1 cellular context compared by ENCODE assay signal in the genomic region with DNA sequence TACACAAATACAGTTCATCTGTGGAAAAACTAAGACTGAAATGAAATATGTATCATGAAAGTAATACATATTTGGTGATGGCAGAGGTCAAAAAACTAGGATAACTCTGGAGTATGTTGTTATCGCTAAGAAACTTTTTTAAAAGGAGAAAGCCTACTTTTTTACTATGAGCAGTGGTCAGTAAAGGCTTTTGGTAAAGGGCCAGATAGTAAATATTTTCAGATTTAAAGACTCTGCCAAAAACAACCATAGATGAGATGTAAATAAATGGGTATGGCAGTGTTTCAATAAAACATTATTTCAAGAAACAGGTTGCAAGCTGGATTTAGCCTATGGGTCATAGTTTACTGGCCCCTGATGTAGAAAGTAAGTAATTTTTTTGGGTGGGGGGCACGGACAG.
TF ChIP-seq lines count a peak whose summit lies in the region.

No MANE protein-coding gene starts in this region.

TF ChIP-seq in SK-N-SH treated with all-trans-retinoic acid at 6 μM for 48 hours, 23 proteins besides CTCF, POLR2A, EP300 and RAD21 (continued from another document):
- TF ChIP-seq CSRNP3 (CRISPR knock-in tag; IDR thresholded peaks at IDR 0.05): no peak
- no peak for TF ChIP-seq TOX (CRISPR knock-in tag; IDR thresholded peaks at IDR 0.05; ENCODE audit: borderline replicate concordance)
- TF ChIP-seq PPARA (CRISPR knock-in tag; IDR thresholded peaks at IDR 0.05; ENCODE audit: borderline replicate concordance): no peak
- no peak for TF ChIP-seq SNAI2 (CRISPR knock-in tag; IDR thresholded peaks at IDR 0.05)
- TF ChIP-seq POU6F1 (CRISPR knock-in tag; IDR thresholded peaks at IDR 0.05; ENCODE audit: borderline replicate concordance, low read depth): no peak
- no peak for TF ChIP-seq BACH2 (CRISPR knock-in tag; IDR thresholded peaks at IDR 0.05; ENCODE audit: borderline replicate concordance)
- TF ChIP-seq OSR1 (CRISPR knock-in tag; IDR thresholded peaks at IDR 0.05): no peak
- TF ChIP-seq, protein P1, sequence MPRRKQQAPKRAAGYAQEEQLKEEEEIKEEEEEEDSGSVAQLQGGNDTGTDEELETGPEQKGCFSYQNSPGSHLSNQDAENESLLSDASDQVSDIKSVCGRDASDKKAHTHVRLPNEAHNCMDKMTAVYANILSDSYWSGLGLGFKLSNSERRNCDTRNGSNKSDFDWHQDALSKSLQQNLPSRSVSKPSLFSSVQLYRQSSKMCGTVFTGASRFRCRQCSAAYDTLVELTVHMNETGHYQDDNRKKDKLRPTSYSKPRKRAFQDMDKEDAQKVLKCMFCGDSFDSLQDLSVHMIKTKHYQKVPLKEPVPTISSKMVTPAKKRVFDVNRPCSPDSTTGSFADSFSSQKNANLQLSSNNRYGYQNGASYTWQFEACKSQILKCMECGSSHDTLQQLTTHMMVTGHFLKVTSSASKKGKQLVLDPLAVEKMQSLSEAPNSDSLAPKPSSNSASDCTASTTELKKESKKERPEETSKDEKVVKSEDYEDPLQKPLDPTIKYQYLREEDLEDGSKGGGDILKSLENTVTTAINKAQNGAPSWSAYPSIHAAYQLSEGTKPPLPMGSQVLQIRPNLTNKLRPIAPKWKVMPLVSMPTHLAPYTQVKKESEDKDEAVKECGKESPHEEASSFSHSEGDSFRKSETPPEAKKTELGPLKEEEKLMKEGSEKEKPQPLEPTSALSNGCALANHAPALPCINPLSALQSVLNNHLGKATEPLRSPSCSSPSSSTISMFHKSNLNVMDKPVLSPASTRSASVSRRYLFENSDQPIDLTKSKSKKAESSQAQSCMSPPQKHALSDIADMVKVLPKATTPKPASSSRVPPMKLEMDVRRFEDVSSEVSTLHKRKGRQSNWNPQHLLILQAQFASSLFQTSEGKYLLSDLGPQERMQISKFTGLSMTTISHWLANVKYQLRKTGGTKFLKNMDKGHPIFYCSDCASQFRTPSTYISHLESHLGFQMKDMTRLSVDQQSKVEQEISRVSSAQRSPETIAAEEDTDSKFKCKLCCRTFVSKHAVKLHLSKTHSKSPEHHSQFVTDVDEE (CRISPR knock-in tag; IDR thresholded peaks at IDR 0.05): no peak
- no peak for TF ChIP-seq ZFP3 (CRISPR knock-in tag; IDR thresholded peaks at IDR 0.05)
- TF ChIP-seq, protein P2, sequence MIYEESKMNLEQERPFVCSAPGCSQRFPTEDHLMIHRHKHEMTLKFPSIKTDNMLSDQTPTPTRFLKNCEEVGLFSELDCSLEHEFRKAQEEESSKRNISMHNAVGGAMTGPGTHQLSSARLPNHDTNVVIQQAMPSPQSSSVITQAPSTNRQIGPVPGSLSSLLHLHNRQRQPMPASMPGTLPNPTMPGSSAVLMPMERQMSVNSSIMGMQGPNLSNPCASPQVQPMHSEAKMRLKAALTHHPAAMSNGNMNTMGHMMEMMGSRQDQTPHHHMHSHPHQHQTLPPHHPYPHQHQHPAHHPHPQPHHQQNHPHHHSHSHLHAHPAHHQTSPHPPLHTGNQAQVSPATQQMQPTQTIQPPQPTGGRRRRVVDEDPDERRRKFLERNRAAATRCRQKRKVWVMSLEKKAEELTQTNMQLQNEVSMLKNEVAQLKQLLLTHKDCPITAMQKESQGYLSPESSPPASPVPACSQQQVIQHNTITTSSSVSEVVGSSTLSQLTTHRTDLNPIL (CRISPR knock-in tag; IDR thresholded peaks at IDR 0.05; ENCODE audit: low read depth): no peak
- no peak for TF ChIP-seq ESRRG (CRISPR knock-in tag; IDR thresholded peaks at IDR 0.05)
- TF ChIP-seq ZNF565 (CRISPR knock-in tag; conservative IDR thresholded peaks at IDR 0.05; ENCODE audit: low read depth): no peak
- TF ChIP-seq ISL1 (CRISPR knock-in tag; IDR thresholded peaks at IDR 0.05): no peak
TF ChIP-seq in SK-N-SH treated with all-trans-retinoic acid at 6 μM for 48 hours: peak in this region for 0.
